1 cellular context compared by ENCODE assay signal in the genomic region with DNA sequence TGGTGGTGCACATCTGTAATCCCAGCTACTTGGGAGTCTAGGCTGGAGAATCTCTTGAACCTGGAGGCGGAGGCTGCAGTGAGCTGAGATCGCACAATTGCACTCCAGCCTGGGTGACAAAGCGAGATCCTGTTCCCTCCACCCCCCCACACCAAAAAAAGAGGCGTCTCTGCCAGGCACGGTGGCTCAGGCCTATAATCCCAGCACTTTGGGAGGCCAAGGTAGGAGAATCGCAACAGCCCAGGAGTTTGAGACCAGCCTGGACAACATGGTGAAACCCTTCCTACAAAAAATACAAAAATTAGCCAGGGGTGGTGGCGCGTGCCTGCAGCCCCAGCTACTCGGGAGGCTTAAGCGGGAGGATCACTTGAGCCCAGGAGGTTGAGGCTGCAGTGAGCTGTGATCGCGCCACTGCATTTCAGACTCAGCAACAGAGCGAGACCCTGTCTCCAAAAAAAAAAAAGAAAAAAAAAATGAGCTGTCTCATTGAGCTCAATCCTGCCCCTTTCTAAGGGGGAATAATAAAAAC.
TF ChIP-seq lines count a peak whose summit lies in the region.

No MANE protein-coding gene starts in this region.

TF ChIP-seq in GM12878, 131 proteins besides CTCF, POLR2A, EP300 and RAD21:
- TF ChIP-seq BHLHE40 (IDR thresholded peaks at IDR 0.05; ENCODE audit: borderline replicate concordance in 1 of 2, low read depth in 2 of 2, low read length in 1 of 2) (no peak), EZH2 (IDR thresholded peaks at IDR 0.05; ENCODE audit: borderline replicate concordance, control insufficient read depth, low read depth, low read length) (no peak), JUND (IDR thresholded peaks at IDR 0.05; ENCODE audit: low read depth, low read length) (no peak), CHD1 (IDR thresholded peaks at IDR 0.05; ENCODE audit: low read depth, low read length) (no peak), NR2C2 (IDR thresholded peaks at IDR 0.05; ENCODE audit: borderline replicate concordance, control insufficient read depth, insufficient read length, low read depth) (no peak), SMAD1 (IDR thresholded peaks at IDR 0.05; ENCODE audit: low read depth, partially characterized antibody) (no peak), ESRRA (IDR thresholded peaks at IDR 0.05; ENCODE audit: low read length) (no peak), TARDBP (IDR thresholded peaks at IDR 0.05; ENCODE audit: borderline replicate concordance) (no peak), RELA (IDR thresholded peaks at IDR 0.05; ENCODE audit: borderline replicate concordance, partially characterized antibody) (no peak), SREBF1 (IDR thresholded peaks at IDR 0.05; ENCODE audit: low read length) (no peak), BRCA1 (IDR thresholded peaks at IDR 0.05; ENCODE audit: low read depth, low read length) (no peak), MTA2 (IDR thresholded peaks at IDR 0.05; ENCODE audit: low read depth) (no peak), ASH2L (IDR thresholded peaks at IDR 0.05; ENCODE audit: borderline replicate concordance, low read depth) (no peak), CHD2 (IDR thresholded peaks at IDR 0.05; ENCODE audit: borderline replicate concordance, low read depth, low read length) (no peak)
- TF ChIP-seq, protein P1, sequence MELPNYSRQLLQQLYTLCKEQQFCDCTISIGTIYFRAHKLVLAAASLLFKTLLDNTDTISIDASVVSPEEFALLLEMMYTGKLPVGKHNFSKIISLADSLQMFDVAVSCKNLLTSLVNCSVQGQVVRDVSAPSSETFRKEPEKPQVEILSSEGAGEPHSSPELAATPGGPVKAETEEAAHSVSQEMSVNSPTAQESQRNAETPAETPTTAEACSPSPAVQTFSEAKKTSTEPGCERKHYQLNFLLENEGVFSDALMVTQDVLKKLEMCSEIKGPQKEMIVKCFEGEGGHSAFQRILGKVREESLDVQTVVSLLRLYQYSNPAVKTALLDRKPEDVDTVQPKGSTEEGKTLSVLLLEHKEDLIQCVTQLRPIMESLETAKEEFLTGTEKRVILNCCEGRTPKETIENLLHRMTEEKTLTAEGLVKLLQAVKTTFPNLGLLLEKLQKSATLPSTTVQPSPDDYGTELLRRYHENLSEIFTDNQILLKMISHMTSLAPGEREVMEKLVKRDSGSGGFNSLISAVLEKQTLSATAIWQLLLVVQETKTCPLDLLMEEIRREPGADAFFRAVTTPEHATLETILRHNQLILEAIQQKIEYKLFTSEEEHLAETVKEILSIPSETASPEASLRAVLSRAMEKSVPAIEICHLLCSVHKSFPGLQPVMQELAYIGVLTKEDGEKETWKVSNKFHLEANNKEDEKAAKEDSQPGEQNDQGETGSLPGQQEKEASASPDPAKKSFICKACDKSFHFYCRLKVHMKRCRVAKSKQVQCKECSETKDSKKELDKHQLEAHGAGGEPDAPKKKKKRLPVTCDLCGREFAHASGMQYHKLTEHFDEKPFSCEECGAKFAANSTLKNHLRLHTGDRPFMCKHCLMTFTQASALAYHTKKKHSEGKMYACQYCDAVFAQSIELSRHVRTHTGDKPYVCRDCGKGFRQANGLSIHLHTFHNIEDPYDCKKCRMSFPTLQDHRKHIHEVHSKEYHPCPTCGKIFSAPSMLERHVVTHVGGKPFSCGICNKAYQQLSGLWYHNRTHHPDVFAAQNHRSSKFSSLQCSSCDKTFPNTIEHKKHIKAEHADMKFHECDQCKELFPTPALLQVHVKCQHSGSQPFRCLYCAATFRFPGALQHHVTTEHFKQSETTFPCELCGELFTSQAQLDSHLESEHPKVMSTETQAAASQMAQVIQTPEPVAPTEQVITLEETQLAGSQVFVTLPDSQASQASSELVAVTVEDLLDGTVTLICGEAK (IDR thresholded peaks at IDR 0.05; ENCODE audit: borderline replicate concordance) = no peak
- TF ChIP-seq, protein P2, sequence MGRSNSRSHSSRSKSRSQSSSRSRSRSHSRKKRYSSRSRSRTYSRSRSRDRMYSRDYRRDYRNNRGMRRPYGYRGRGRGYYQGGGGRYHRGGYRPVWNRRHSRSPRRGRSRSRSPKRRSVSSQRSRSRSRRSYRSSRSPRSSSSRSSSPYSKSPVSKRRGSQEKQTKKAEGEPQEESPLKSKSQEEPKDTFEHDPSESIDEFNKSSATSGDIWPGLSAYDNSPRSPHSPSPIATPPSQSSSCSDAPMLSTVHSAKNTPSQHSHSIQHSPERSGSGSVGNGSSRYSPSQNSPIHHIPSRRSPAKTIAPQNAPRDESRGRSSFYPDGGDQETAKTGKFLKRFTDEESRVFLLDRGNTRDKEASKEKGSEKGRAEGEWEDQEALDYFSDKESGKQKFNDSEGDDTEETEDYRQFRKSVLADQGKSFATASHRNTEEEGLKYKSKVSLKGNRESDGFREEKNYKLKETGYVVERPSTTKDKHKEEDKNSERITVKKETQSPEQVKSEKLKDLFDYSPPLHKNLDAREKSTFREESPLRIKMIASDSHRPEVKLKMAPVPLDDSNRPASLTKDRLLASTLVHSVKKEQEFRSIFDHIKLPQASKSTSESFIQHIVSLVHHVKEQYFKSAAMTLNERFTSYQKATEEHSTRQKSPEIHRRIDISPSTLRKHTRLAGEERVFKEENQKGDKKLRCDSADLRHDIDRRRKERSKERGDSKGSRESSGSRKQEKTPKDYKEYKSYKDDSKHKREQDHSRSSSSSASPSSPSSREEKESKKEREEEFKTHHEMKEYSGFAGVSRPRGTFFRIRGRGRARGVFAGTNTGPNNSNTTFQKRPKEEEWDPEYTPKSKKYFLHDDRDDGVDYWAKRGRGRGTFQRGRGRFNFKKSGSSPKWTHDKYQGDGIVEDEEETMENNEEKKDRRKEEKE (IDR thresholded peaks at IDR 0.05) = no peak
- TF ChIP-seq, protein P3, sequence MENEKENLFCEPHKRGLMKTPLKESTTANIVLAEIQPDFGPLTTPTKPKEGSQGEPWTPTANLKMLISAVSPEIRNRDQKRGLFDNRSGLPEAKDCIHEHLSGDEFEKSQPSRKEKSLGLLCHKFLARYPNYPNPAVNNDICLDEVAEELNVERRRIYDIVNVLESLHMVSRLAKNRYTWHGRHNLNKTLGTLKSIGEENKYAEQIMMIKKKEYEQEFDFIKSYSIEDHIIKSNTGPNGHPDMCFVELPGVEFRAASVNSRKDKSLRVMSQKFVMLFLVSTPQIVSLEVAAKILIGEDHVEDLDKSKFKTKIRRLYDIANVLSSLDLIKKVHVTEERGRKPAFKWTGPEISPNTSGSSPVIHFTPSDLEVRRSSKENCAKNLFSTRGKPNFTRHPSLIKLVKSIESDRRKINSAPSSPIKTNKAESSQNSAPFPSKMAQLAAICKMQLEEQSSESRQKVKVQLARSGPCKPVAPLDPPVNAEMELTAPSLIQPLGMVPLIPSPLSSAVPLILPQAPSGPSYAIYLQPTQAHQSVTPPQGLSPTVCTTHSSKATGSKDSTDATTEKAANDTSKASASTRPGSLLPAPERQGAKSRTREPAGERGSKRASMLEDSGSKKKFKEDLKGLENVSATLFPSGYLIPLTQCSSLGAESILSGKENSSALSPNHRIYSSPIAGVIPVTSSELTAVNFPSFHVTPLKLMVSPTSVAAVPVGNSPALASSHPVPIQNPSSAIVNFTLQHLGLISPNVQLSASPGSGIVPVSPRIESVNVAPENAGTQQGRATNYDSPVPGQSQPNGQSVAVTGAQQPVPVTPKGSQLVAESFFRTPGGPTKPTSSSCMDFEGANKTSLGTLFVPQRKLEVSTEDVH (IDR thresholded peaks at IDR 0.05; ENCODE audit: low read depth, partially characterized antibody) = no peak
- TF ChIP-seq, protein P4, sequence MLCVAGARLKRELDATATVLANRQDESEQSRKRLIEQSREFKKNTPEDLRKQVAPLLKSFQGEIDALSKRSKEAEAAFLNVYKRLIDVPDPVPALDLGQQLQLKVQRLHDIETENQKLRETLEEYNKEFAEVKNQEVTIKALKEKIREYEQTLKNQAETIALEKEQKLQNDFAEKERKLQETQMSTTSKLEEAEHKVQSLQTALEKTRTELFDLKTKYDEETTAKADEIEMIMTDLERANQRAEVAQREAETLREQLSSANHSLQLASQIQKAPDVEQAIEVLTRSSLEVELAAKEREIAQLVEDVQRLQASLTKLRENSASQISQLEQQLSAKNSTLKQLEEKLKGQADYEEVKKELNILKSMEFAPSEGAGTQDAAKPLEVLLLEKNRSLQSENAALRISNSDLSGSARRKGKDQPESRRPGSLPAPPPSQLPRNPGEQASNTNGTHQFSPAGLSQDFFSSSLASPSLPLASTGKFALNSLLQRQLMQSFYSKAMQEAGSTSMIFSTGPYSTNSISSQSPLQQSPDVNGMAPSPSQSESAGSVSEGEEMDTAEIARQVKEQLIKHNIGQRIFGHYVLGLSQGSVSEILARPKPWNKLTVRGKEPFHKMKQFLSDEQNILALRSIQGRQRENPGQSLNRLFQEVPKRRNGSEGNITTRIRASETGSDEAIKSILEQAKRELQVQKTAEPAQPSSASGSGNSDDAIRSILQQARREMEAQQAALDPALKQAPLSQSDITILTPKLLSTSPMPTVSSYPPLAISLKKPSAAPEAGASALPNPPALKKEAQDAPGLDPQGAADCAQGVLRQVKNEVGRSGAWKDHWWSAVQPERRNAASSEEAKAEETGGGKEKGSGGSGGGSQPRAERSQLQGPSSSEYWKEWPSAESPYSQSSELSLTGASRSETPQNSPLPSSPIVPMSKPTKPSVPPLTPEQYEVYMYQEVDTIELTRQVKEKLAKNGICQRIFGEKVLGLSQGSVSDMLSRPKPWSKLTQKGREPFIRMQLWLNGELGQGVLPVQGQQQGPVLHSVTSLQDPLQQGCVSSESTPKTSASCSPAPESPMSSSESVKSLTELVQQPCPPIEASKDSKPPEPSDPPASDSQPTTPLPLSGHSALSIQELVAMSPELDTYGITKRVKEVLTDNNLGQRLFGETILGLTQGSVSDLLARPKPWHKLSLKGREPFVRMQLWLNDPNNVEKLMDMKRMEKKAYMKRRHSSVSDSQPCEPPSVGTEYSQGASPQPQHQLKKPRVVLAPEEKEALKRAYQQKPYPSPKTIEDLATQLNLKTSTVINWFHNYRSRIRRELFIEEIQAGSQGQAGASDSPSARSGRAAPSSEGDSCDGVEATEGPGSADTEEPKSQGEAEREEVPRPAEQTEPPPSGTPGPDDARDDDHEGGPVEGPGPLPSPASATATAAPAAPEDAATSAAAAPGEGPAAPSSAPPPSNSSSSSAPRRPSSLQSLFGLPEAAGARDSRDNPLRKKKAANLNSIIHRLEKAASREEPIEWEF (IDR thresholded peaks at IDR 0.05; ENCODE audit: insufficient replicate concordance, low read depth, low read length) = no peak
